20 cellular contexts compared by ENCODE assay signal in the genomic region with DNA sequence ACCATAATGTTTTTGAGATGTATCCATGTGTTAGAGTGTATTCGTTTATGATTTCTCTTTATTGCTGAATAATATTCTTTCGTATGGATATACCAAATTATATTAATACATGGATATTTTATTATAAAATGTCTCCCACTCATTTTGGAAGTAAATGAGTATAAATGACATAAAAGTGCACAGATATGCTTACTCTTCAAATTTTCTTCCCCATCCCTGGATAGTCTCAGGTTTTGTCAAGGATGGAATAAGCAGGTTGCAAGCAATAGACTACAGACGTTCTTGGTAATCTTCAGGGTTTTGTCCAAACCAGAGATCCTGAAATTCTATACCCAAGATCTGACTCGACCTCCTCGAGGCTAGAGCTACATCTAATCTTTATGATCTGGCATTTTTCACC. TPM values are rescaled to one million over a fixed set of nuclear protein-coding genes. Genes with fewer than 3 reads are reported as not detected.
DNase-seq lines count a peak whose midpoint lies in the region; ATAC-seq and TF ChIP-seq lines count a peak whose summit lies in the region.
"Had no signal": no experiment of that assay in that cellular context is flagged by ENCODE, and none has a peak within 500 bp of the region (broad histone marks: within the 10 kb centered on the region; RNA-seq: fewer than 3 reads in every experiment).

No MANE protein-coding gene starts in this region.

- no peak overlapping the region for H3K9ac ChIP-seq in colonic mucosa (ENCODE audit: low read depth in 2 of 2, low read length in 2 of 2)

- DNase-seq in PC-9 (no peak), colonic mucosa (no peak), naive B cell (no peak), tibial artery (no peak), GM13976 (ENCODE audit: low spot score) (no peak), NCI-H2227 (lab: John Stamatoyannopoulos, UW; ENCODE audit: unreplicated experiment) (no peak)
- DNase-seq: activated CD4-positive, alpha-beta T cell treated with anti-CD3 and anti-CD28 coated beads, Interleukin-2, amount 10 ng/mL, durations not matched to agents 7 days and 5 days; activated naive CD8-positive, alpha-beta T cell treated with anti-CD3 and anti-CD28 coated beads, Interleukin-2, amount 10 ng/mL, durations not matched to agents 7 days and 5 days; activated T-cell treated with anti-CD3 and anti-CD28 coated beads for 4 hours; CD4-positive, CD25-positive, alpha-beta regulatory T cell; central memory CD4-positive, alpha-beta T cell; DND-41; Kasumi-1; NCI-H1694; NCI-H510A; occipital lobe had no signal

- peaks cover 77 to 80% of the 10 kb centered on the region in 2 donors for H3K36me3 Mint-ChIP-seq in naive B cell

- POLR2A ChIA-PET in PC-9 (lab: Charles Lee; ENCODE audit: unreplicated experiment), result interaction anchor here (0.6 kb wide), 1 partner anchor 97 kb away, joined by 5 read pairs; no protein-coding TSS in a partner anchor

- H3K9me2 ChIP-seq in PC-9 (ENCODE audit: insufficient read depth), result no peaks in the 10 kb centered on the region

- in situ Hi-C loops in GM13976 (cut with MboI; ENCODE audit: low sequenced_read_pairs, unreplicated experiment), result no loop called here

- TF ChIP-seq CTCF in PC-9 (conservative IDR thresholded peaks at IDR 0.05), result no peak
- no peak for TF ChIP-seq CTCF in colonic mucosa (IDR thresholded peaks at IDR 0.05)
- TF ChIP-seq CTCF in tibial artery (IDR thresholded peaks at IDR 0.05), result no peak
- no peak for TF ChIP-seq CTCF in GM13976 (IDR thresholded peaks at IDR 0.05; ENCODE audit: borderline replicate concordance, control extremely low read depth, extremely low read depth, insufficient read depth, missing control alignments)

- H3K36me3 ChIP-seq in PC-9 (ENCODE audit: low read depth) (0 out of 2 replicates have a peak, but pooled peaks cover 6% of the 10 kb centered on the region), colonic mucosa (no peaks in the 10 kb centered on the region), tibial artery (peaks cover 9 to 22% (median 11%) of the 10 kb centered on the region in 3 donors)

- no peaks in the 10 kb centered on the region for H3K27me3 Mint-ChIP-seq in naive B cell
- H3K27me3 Mint-ChIP-seq: activated CD4-positive, alpha-beta T cell treated with anti-CD3 and anti-CD28 coated beads, Interleukin-2, amount 10 ng/mL, durations not matched to agents 7 days and 5 days; CD4-positive, CD25-positive, alpha-beta regulatory T cell had no signal

- H3K9me3 ChIP-seq in PC-9 (ENCODE audit: insufficient read depth, low read depth) (no peaks in the 10 kb centered on the region), colonic mucosa (no peaks in the 10 kb centered on the region), tibial artery (no peaks in the 10 kb centered on the region)

- peak overlapping the region; percentile 71; the same call in 1 of the 2 replicates for H3K4me2 ChIP-seq in PC-9

- H3K4me3 ChIP-seq in PC-9 (no peak overlapping the region), colonic mucosa (no peak overlapping the region), tibial artery (no peak overlapping the region)

- peak overlapping the region; percentile 50 to 97 (median 92) for H3K27ac Mint-ChIP-seq in naive B cell
- H3K27ac Mint-ChIP-seq: activated CD4-positive, alpha-beta T cell treated with anti-CD3 and anti-CD28 coated beads, Interleukin-2, amount 10 ng/mL, durations not matched to agents 7 days and 5 days; activated naive CD8-positive, alpha-beta T cell treated with anti-CD3 and anti-CD28 coated beads, Interleukin-2, amount 10 ng/mL, durations not matched to agents 7 days and 5 days; CD4-positive, CD25-positive, alpha-beta regulatory T cell; mesothelial cell of epicardium had no signal

- CTCF ChIA-PET in PC-9 (lab: Charles Lee), result interaction anchor here (0.9 kb wide), 1 partner anchor 207 kb away, joined by 3 read pairs; no protein-coding TSS in a partner anchor

- intact Hi-C loops in PC-9 (cut with micrococcal nuclease; ENCODE audit: unreplicated experiment), result loop anchor here (1.0 to 10.0 kb wide), 4 partner anchors 48 to 154 kb away; no protein-coding TSS in a partner anchor
- intact Hi-C loops in colonic mucosa (cut with DNase I), result no loop called here
- intact Hi-C loops in tibial artery (cut with DNase I; ENCODE audit: low total_unique reads), result no loop called here

- H3K27ac ChIP-seq in PC-9 (peak overlapping the region; percentile 96), colonic mucosa (peak overlapping the region; percentile 70), tibial artery (peak overlapping the region; percentile 61 to 63)

- H2AFZ ChIP-seq in PC-9, result no peak overlapping the region

- H3K4me1 ChIP-seq in PC-9 (replicated peaks; ENCODE audit: insufficient read depth) (peaks cover 40% of the 10 kb centered on the region), colonic mucosa (peaks cover 11% of the 10 kb centered on the region), tibial artery (peaks cover 3 to 45% (median 31%) of the 10 kb centered on the region in 4 donors)

- H3K4me1 Mint-ChIP-seq in naive B cell, result peaks cover 75 to 97% (median 88%) of the 10 kb centered on the region in 3 donors

- H4K20me1 ChIP-seq in PC-9 (ENCODE audit: insufficient read depth), result no peaks in the 10 kb centered on the region

- ATAC-seq in naive B cell (ENCODE audit: low read depth in 2 of 2) (no peak), HG02973 (IDR thresholded peaks at IDR 0.05; ENCODE audit: unreplicated experiment) (no peak), GM21381 (IDR thresholded peaks at IDR 0.05; ENCODE audit: unreplicated experiment) (no peak)

- H3K27me3 ChIP-seq in PC-9 (ENCODE audit: insufficient read depth, low read depth) (no peaks in the 10 kb centered on the region), colonic mucosa (no peaks in the 10 kb centered on the region), tibial artery (no peaks in the 10 kb centered on the region)

- H3K9me3 Mint-ChIP-seq in naive B cell, result peaks cover 0 to 3% (median 0%) of the 10 kb centered on the region in 7 donors
- H3K9me3 Mint-ChIP-seq: activated CD4-positive, alpha-beta T cell treated with anti-CD3 and anti-CD28 coated beads, Interleukin-2, amount 10 ng/mL, durations not matched to agents 7 days and 5 days; activated naive CD8-positive, alpha-beta T cell treated with anti-CD3 and anti-CD28 coated beads, Interleukin-2, amount 10 ng/mL, durations not matched to agents 7 days and 5 days; CD4-positive, CD25-positive, alpha-beta regulatory T cell; mesothelial cell of epicardium had no signal

- peaks cover 30% of the 10 kb centered on the region for H3F3A ChIP-seq in PC-9 (ENCODE audit: insufficient read depth, low read depth)

- no TSS peak for BruUV-seq in PC-9 (replicated peaks; lab: Mats Ljungman, UMichigan)

- peak overlapping the region in 2 of 8 donors; percentile 40 to 49 for H3K4me3 Mint-ChIP-seq in naive B cell
- H3K4me3 Mint-ChIP-seq: activated CD4-positive, alpha-beta T cell treated with anti-CD3 and anti-CD28 coated beads, Interleukin-2, amount 10 ng/mL, durations not matched to agents 7 days and 5 days; activated naive CD8-positive, alpha-beta T cell treated with anti-CD3 and anti-CD28 coated beads, Interleukin-2, amount 10 ng/mL, durations not matched to agents 7 days and 5 days; CD4-positive, CD25-positive, alpha-beta regulatory T cell; mesothelial cell of epicardium had no signal

- H3K79me2 ChIP-seq in PC-9 (ENCODE audit: low read depth), result no peaks in the 10 kb centered on the region

RNA-seq across cellular contexts. Expression of a gene that starts 50.7 kb away (rescaled TPM):
- 0.24 TPM in 1 of 2 replicates, not detected in the other for total RNA-seq in PC-9 (2021)
- 1 to 10 TPM in 1 of 2 donors, not detected in 1; 1.4 TPM for total RNA-seq in colonic mucosa
- polyA plus RNA-seq in naive B cell (ENCODE audit: low read depth in 6 of 6), result 10 to 100 TPM in 3 of 6 donors, 1 to 10 TPM in 3; 3.5 to 15.7 (median 10.3) TPM
- total RNA-seq: activated naive CD8-positive, alpha-beta T cell treated with anti-CD3 and anti-CD28 coated beads, Interleukin-2, amount 10 ng/mL, durations not matched to agents 7 days and 5 days; occipital lobe; temporal lobe had no signal
